ENCODE assay signal across 1 cellular context in the genomic region with DNA sequence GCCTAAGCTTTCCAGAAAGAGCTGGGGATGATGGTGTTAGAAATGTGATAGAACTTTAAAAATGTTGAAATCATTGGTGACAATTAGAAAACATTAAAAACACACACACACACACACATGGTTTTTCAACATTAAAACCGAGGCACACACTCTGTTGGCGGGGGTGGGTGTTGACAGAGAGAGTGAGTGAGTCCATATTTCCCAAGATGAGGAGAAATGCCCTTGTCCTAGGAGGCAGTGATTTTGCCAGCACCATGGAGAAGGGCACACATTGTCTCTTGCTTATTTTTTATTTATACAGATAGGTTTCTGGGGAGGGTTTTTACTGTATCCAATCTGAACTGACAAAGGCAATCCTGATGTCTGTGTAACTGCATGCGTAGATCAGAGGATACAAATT.
TF ChIP-seq lines count a peak whose summit lies in the region.

No MANE protein-coding gene starts in this region.

TF ChIP-seq in HepG2, 621 proteins besides CTCF, POLR2A, EP300 and RAD21:
- TF ChIP-seq GPN1 (CRISPR knock-in tag; IDR thresholded peaks at IDR 0.05; ENCODE audit: borderline replicate concordance): no peak
- TF ChIP-seq NCOA2 (CRISPR knock-in tag; IDR thresholded peaks at IDR 0.05): no peak
- TF ChIP-seq MTF1 (CRISPR knock-in tag; IDR thresholded peaks at IDR 0.05): no peak
- TF ChIP-seq, protein P1, sequence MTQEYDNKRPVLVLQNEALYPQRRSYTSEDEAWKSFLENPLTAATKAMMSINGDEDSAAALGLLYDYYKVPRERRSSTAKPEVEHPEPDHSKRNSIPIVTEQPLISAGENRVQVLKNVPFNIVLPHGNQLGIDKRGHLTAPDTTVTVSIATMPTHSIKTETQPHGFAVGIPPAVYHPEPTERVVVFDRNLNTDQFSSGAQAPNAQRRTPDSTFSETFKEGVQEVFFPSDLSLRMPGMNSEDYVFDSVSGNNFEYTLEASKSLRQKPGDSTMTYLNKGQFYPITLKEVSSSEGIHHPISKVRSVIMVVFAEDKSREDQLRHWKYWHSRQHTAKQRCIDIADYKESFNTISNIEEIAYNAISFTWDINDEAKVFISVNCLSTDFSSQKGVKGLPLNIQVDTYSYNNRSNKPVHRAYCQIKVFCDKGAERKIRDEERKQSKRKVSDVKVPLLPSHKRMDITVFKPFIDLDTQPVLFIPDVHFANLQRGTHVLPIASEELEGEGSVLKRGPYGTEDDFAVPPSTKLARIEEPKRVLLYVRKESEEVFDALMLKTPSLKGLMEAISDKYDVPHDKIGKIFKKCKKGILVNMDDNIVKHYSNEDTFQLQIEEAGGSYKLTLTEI (CRISPR knock-in tag; conservative IDR thresholded peaks at IDR 0.05): no peak
- TF ChIP-seq ZNF160 (CRISPR knock-in tag; IDR thresholded peaks at IDR 0.05): no peak
- TF ChIP-seq, protein P2, sequence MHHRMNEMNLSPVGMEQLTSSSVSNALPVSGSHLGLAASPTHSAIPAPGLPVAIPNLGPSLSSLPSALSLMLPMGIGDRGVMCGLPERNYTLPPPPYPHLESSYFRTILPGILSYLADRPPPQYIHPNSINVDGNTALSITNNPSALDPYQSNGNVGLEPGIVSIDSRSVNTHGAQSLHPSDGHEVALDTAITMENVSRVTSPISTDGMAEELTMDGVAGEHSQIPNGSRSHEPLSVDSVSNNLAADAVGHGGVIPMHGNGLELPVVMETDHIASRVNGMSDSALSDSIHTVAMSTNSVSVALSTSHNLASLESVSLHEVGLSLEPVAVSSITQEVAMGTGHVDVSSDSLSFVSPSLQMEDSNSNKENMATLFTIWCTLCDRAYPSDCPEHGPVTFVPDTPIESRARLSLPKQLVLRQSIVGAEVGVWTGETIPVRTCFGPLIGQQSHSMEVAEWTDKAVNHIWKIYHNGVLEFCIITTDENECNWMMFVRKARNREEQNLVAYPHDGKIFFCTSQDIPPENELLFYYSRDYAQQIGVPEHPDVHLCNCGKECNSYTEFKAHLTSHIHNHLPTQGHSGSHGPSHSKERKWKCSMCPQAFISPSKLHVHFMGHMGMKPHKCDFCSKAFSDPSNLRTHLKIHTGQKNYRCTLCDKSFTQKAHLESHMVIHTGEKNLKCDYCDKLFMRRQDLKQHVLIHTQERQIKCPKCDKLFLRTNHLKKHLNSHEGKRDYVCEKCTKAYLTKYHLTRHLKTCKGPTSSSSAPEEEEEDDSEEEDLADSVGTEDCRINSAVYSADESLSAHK (CRISPR knock-in tag; IDR thresholded peaks at IDR 0.05; ENCODE audit: borderline replicate concordance): no peak
- no peak for TF ChIP-seq PRMT3 (CRISPR knock-in tag; IDR thresholded peaks at IDR 0.05; ENCODE audit: borderline replicate concordance, low read depth)
- TF ChIP-seq, protein P3, sequence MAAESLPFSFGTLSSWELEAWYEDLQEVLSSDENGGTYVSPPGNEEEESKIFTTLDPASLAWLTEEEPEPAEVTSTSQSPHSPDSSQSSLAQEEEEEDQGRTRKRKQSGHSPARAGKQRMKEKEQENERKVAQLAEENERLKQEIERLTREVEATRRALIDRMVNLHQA (CRISPR knock-in tag; IDR thresholded peaks at IDR 0.05): no peak
- TF ChIP-seq, protein P4, sequence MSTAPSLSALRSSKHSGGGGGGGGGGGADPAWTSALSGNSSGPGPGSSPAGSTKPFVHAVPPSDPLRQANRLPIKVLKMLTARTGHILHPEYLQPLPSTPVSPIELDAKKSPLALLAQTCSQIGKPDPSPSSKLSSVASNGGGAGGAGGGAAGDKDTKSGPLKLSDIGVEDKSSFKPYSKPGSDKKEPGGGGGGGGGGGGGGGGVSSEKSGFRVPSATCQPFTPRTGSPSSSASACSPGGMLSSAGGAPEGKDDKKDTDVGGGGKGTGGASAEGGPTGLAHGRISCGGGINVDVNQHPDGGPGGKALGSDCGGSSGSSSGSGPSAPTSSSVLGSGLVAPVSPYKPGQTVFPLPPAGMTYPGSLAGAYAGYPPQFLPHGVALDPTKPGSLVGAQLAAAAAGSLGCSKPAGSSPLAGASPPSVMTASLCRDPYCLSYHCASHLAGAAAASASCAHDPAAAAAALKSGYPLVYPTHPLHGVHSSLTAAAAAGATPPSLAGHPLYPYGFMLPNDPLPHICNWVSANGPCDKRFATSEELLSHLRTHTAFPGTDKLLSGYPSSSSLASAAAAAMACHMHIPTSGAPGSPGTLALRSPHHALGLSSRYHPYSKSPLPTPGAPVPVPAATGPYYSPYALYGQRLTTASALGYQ (CRISPR knock-in tag; IDR thresholded peaks at IDR 0.05): no peak
- no peak for TF ChIP-seq PPARG (CRISPR knock-in tag; conservative IDR thresholded peaks at IDR 0.05)
- TF ChIP-seq, protein P5, sequence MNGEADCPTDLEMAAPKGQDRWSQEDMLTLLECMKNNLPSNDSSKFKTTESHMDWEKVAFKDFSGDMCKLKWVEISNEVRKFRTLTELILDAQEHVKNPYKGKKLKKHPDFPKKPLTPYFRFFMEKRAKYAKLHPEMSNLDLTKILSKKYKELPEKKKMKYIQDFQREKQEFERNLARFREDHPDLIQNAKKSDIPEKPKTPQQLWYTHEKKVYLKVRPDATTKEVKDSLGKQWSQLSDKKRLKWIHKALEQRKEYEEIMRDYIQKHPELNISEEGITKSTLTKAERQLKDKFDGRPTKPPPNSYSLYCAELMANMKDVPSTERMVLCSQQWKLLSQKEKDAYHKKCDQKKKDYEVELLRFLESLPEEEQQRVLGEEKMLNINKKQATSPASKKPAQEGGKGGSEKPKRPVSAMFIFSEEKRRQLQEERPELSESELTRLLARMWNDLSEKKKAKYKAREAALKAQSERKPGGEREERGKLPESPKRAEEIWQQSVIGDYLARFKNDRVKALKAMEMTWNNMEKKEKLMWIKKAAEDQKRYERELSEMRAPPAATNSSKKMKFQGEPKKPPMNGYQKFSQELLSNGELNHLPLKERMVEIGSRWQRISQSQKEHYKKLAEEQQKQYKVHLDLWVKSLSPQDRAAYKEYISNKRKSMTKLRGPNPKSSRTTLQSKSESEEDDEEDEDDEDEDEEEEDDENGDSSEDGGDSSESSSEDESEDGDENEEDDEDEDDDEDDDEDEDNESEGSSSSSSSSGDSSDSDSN (CRISPR knock-in tag; IDR thresholded peaks at IDR 0.05): no peak
- TF ChIP-seq ZNF430 (CRISPR knock-in tag; IDR thresholded peaks at IDR 0.05): no peak
- TF ChIP-seq ATM (IDR thresholded peaks at IDR 0.05; ENCODE audit: borderline replicate concordance): no peak
- TF ChIP-seq, protein P6, sequence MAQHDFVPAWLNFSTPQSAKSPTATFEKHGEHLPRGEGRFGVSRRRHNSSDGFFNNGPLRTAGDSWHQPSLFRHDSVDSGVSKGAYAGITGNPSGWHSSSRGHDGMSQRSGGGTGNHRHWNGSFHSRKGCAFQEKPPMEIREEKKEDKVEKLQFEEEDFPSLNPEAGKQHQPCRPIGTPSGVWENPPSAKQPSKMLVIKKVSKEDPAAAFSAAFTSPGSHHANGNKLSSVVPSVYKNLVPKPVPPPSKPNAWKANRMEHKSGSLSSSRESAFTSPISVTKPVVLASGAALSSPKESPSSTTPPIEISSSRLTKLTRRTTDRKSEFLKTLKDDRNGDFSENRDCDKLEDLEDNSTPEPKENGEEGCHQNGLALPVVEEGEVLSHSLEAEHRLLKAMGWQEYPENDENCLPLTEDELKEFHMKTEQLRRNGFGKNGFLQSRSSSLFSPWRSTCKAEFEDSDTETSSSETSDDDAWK (CRISPR knock-in tag; IDR thresholded peaks at IDR 0.05): no peak
- TF ChIP-seq, protein P7, sequence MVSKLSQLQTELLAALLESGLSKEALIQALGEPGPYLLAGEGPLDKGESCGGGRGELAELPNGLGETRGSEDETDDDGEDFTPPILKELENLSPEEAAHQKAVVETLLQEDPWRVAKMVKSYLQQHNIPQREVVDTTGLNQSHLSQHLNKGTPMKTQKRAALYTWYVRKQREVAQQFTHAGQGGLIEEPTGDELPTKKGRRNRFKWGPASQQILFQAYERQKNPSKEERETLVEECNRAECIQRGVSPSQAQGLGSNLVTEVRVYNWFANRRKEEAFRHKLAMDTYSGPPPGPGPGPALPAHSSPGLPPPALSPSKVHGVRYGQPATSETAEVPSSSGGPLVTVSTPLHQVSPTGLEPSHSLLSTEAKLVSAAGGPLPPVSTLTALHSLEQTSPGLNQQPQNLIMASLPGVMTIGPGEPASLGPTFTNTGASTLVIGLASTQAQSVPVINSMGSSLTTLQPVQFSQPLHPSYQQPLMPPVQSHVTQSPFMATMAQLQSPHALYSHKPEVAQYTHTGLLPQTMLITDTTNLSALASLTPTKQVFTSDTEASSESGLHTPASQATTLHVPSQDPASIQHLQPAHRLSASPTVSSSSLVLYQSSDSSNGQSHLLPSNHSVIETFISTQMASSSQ (IDR thresholded peaks at IDR 0.05; ENCODE audit: low read depth): no peak
- TF ChIP-seq, protein P7 (CRISPR knock-in tag; IDR thresholded peaks at IDR 0.05; ENCODE audit: borderline replicate concordance): no peak
- TF ChIP-seq PAF1 (CRISPR knock-in tag; IDR thresholded peaks at IDR 0.05): no peak
- TF ChIP-seq SIX1 (CRISPR knock-in tag; IDR thresholded peaks at IDR 0.05; ENCODE audit: borderline replicate concordance): no peak
- no peak for TF ChIP-seq ZNF547 (CRISPR knock-in tag; IDR thresholded peaks at IDR 0.05)
- TF ChIP-seq ZNF549 (CRISPR knock-in tag; IDR thresholded peaks at IDR 0.05): no peak
